ENCODE assay signal across 9 cellular contexts in genomic region chr11:78801161-78801884, GRCh38.
A peak's percentile ranks its signal among the peaks of the same experiment; 100 is the strongest.
DNase-seq lines count a peak whose midpoint lies in the region; ATAC-seq and TF ChIP-seq lines count a peak whose summit lies in the region.
"Had no signal": no experiment of that assay in that cellular context is flagged by ENCODE, and none has a peak within 500 bp of the region (broad histone marks: within the 10 kb centered on the region; RNA-seq: fewer than 3 reads in every experiment).

No MANE protein-coding gene starts in this region.

- H3K4me3 ChIP-seq in PC-3 (ENCODE audit: low read length) (no peak overlapping the region), fibroblast of mammary gland (ENCODE audit: control insufficient read depth, low read depth, low read length) (no peak overlapping the region)
- no peak overlapping the region for H3K4me3 ChIP-seq in CD8-positive, alpha-beta T cell (ENCODE audit: low read depth, low read length)
- H3K4me3 ChIP-seq: PC-9 had no signal

- H3K36me3 Mint-ChIP-seq in Calu3 (ENCODE audit: insufficient read depth, unreplicated experiment): no peaks in the 10 kb centered on the region
- no peaks in the 10 kb centered on the region for H3K36me3 Mint-ChIP-seq in CD8-positive, alpha-beta T cell

- H2AFZ ChIP-seq in PC-3 (ENCODE audit: low read length): no peak overlapping the region
- H2AFZ ChIP-seq: PC-9 had no signal

- peaks cover 75% of the 10 kb centered on the region for H3K4me1 ChIP-seq in PC-3 (ENCODE audit: insufficient read depth, low read length)
- H3K4me1 ChIP-seq in CD8-positive, alpha-beta T cell (ENCODE audit: insufficient read depth, low read length): no peaks in the 10 kb centered on the region

- intact Hi-C loops in PC-3 (cut with micrococcal nuclease): loop anchor here (1.0 to 5.0 kb wide), 7 partner anchors 20 to 276 kb away; no protein-coding TSS in a partner anchor
- intact Hi-C loops in posterior vena cava (cut with DNase I): no loop called here
- intact Hi-C loops in Calu3 (cut with micrococcal nuclease; ENCODE audit: unreplicated experiment): no loop called here
- intact Hi-C loops in CD8-positive, alpha-beta T cell (cut with DNase I, micrococcal nuclease): no loop called here

- DNase-seq in DMS53 treated with DMSO at 0.1 percent for 48 hours (lab: John Stamatoyannopoulos, UW; ENCODE audit: unreplicated experiment) (peak; percentile 98), PC-3 (peak; percentile 99), fibroblast of mammary gland (ENCODE audit: low read depth) (peak; percentile 98), posterior vena cava (ENCODE audit: low spot score) (peak; percentile 85), Calu3 (no peak)
- no peak for DNase-seq in activated CD8-positive, alpha-beta memory T cell treated with anti-CD3 and anti-CD28 coated beads for 24 hours
- DNase-seq in CD8-positive, alpha-beta T cell: no peak

- no peaks in the 10 kb centered on the region for H3K9me2 ChIP-seq in PC-3 (replicated peaks; ENCODE audit: low read length)

- no peaks in the 10 kb centered on the region for H3K36me3 ChIP-seq in PC-3 (ENCODE audit: low read depth, low read length)
- no peaks in the 10 kb centered on the region for H3K36me3 ChIP-seq in CD8-positive, alpha-beta T cell (ENCODE audit: insufficient read depth, low read length)

- H3K27me3 Mint-ChIP-seq in Calu3 (ENCODE audit: unreplicated experiment): peaks cover 25% of the 10 kb centered on the region
- peaks cover 3% of the 10 kb centered on the region for H3K27me3 Mint-ChIP-seq in CD8-positive, alpha-beta T cell (ENCODE audit: low read depth)

- no peak overlapping the region for H3K4me3 Mint-ChIP-seq in Calu3 (ENCODE audit: low read depth, unreplicated experiment)
- no peak overlapping the region for H3K4me3 Mint-ChIP-seq in CD8-positive, alpha-beta T cell

- no peaks in the 10 kb centered on the region for H4K20me1 ChIP-seq in PC-3 (ENCODE audit: low read length)

- H3K9me3 Mint-ChIP-seq in Calu3 (ENCODE audit: low read depth, unreplicated experiment): no peaks in the 10 kb centered on the region
- no peaks in the 10 kb centered on the region for H3K9me3 Mint-ChIP-seq in CD8-positive, alpha-beta T cell

- peaks cover 13% of the 10 kb centered on the region for H3K4me1 Mint-ChIP-seq in Calu3 (ENCODE audit: low read depth, unreplicated experiment)
- no peaks in the 10 kb centered on the region for H3K4me1 Mint-ChIP-seq in CD8-positive, alpha-beta T cell (ENCODE audit: low read depth)

- TF ChIP-seq CTCF in PC-3 (conservative IDR thresholded peaks at IDR 0.05; ENCODE audit: low read depth, low read length) (peak; percentile 36; the same call in 1 of the 2 replicates), fibroblast of mammary gland (conservative IDR thresholded peaks at IDR 0.05; ENCODE audit: control insufficient read depth, insufficient read depth, low read depth, low read length) (no peak), Calu3 (IDR thresholded peaks at IDR 0.05; ENCODE audit: unreplicated experiment) (no peak)
- no peak for TF ChIP-seq CTCF in CD8-positive, alpha-beta T cell (IDR thresholded peaks at IDR 0.05)

- H3K79me2 ChIP-seq in PC-3 (ENCODE audit: low read length): no peaks in the 10 kb centered on the region

- peak overlapping the region; percentile 89 for H3K9ac ChIP-seq in PC-3 (ENCODE audit: low read length)

- POLR2A ChIA-PET in PC-3 (lab: Charles Lee; ENCODE audit: unreplicated experiment): interaction anchor here (0.6 to 1.3 kb wide), 4 partner anchors 14 to 160 kb away, joined by 3 to 8 read pairs (median 4); no protein-coding TSS in a partner anchor
- POLR2A ChIA-PET in CD8-positive, alpha-beta T cell (lab: Charles Lee): no interaction called here

- peak overlapping the region; percentile 64 for H3K4me2 ChIP-seq in PC-3 (ENCODE audit: low read length)
- H3K4me2 ChIP-seq: PC-9 had no signal

- H3K9me3 ChIP-seq in PC-3 (ENCODE audit: low read length): no peaks in the 10 kb centered on the region
- H3K9me3 ChIP-seq in CD8-positive, alpha-beta T cell (ENCODE audit: low read length): no peaks in the 10 kb centered on the region

- peak overlapping the region; percentile 96 for H3K27ac ChIP-seq in PC-3 (ENCODE audit: low read length)
- no peak overlapping the region for H3K27ac ChIP-seq in CD8-positive, alpha-beta T cell (ENCODE audit: low read depth, low read length)
- H3K27ac ChIP-seq: PC-9 had no signal

- peaks cover 49% of the 10 kb centered on the region for H3F3A ChIP-seq in PC-3 (ENCODE audit: low read length, unreplicated experiment)

- peak; percentile 69 for ATAC-seq in PC-3
- ATAC-seq in CD8-positive, alpha-beta T cell: no peak
- no peak for ATAC-seq in GM18511 (IDR thresholded peaks at IDR 0.05; ENCODE audit: unreplicated experiment)

- CTCF ChIA-PET in PC-3 (lab: Charles Lee) (interaction anchor here (0.7 to 2.5 kb wide), 7 partner anchors 9 to 159 kb away, joined by 4 to 17 read pairs (median 4); no protein-coding TSS in a partner anchor), Calu3 (lab: Charles Lee) (interaction anchor here (0.7 to 7.3 kb wide), 5 partner anchors 42 to 159 kb away, joined by 3 to 39 read pairs (median 3); no protein-coding TSS in a partner anchor)
- CTCF ChIA-PET in CD8-positive, alpha-beta T cell (lab: Charles Lee): no interaction called here

- H3K27me3 ChIP-seq in PC-3 (ENCODE audit: low read length): no peaks in the 10 kb centered on the region
- no peaks in the 10 kb centered on the region for H3K27me3 ChIP-seq in CD8-positive, alpha-beta T cell (ENCODE audit: insufficient read depth, low read length)

- BruUV-seq in PC-3 (replicated peaks; lab: Mats Ljungman, UMichigan) (no TSS peak), Calu3 (replicated peaks; lab: Mats Ljungman, UMichigan) (no TSS peak)

- H3K27ac Mint-ChIP-seq in Calu3 (ENCODE audit: unreplicated experiment): no peak overlapping the region
- H3K27ac Mint-ChIP-seq in CD8-positive, alpha-beta T cell: no peak overlapping the region

Comparison
In these comparisons a context has a peak if more than half of its experiments do, and no peak if none do; other contexts are left out.
1. DNase-seq: peak in DMS53 treated with DMSO at 0.1 percent for 48 hours (single experiment), PC-3 (single experiment), fibroblast of mammary gland (single experiment) and posterior vena cava (single experiment); none in activated CD8-positive, alpha-beta memory T cell treated with anti-CD3 and anti-CD28 coated beads for 24 hours (single experiment), Calu3 (single experiment) and CD8-positive, alpha-beta T cell (0 of 7).